ENCODE assay signal across 1 cellular context in genomic region chr2:199440118-199440517, GRCh38.
TF ChIP-seq lines count a peak whose summit lies in the region.

No MANE protein-coding gene starts in this region.

TF ChIP-seq in GM23338, 12 proteins besides CTCF, POLR2A, EP300 and RAD21 (continued from another document):
- TF ChIP-seq ZNF462 (CRISPR knock-in tag; IDR thresholded peaks at IDR 0.05) (no peak), EZH2phosphoT487 (IDR thresholded peaks at IDR 0.05; ENCODE audit: unreplicated experiment) (no peak), REST (IDR thresholded peaks at IDR 0.05; ENCODE audit: unreplicated experiment) (no peak), EZH2 (IDR thresholded peaks at IDR 0.05; ENCODE audit: low read depth, unreplicated experiment) (no peak), CREB1 (CRISPR knock-in tag; IDR thresholded peaks at IDR 0.05; ENCODE audit: low read depth) (no peak), POLR2AphosphoS5 (IDR thresholded peaks at IDR 0.05; ENCODE audit: low read depth) (no peak), NANOG (IDR thresholded peaks at IDR 0.05; ENCODE audit: borderline replicate concordance) (no peak), JUNB (IDR thresholded peaks at IDR 0.05; ENCODE audit: unreplicated experiment) (no peak), ETS1 (IDR thresholded peaks at IDR 0.05) (no peak), ZNF114 (CRISPR knock-in tag; IDR thresholded peaks at IDR 0.05) (no peak)
